Comparison of ENCODE assay signal across 8 cellular contexts in genomic region chr17:75205037-75205792, GRCh38. TPM values are rescaled to one million over a fixed set of nuclear protein-coding genes. Genes with fewer than 3 reads are reported as not detected.
A peak's percentile ranks its signal among the peaks of the same experiment; 100 is the strongest.
DNase-seq lines count a peak whose midpoint lies in the region; ATAC-seq and TF ChIP-seq lines count a peak whose summit lies in the region.

Gene NUP85 (plus strand): TSS chr17:75205679. CDS start chr17:75205762, 83 bp downstream.

- no peak for TF ChIP-seq CTCF in coronary artery (IDR thresholded peaks at IDR 0.05)

- ATAC-seq in HG03460 (IDR thresholded peaks at IDR 0.05; ENCODE audit: unreplicated experiment): peak; percentile 77
- peak; percentile 91 for ATAC-seq in left colon

- H3K27me3 Mint-ChIP-seq in activated CD4-positive, alpha-beta T cell treated with anti-CD3 and anti-CD28 coated beads, Interleukin-2, amount 10 ng/mL, durations not matched to agents 24 days and 14 days: no peaks in the 10 kb centered on the region

- DNase-seq in AG08396 (ENCODE audit: low spot score) (peak; percentile 100), NCI-H526 treated with DMSO at 0.1 percent for 48 hours (lab: John Stamatoyannopoulos, UW) (peak; percentile 92), coronary artery (ENCODE audit: low spot score) (peak; percentile 96), left colon (peak; percentile 92 to 96)
- peak; percentile 98 for DNase-seq in activated CD4-positive, alpha-beta T cell treated with anti-CD3 and anti-CD28 coated beads, Interleukin-2, amount 10 ng/mL, durations not matched to agents 24 days and 14 days
- peak; percentile 88 to 92 for DNase-seq in stimulated activated CD4-positive, alpha-beta T cell treated with anti-CD3 and anti-CD28 coated beads, Interleukin-1b, Interleukin-23, amount 100 ng/mL, for 4 hours (ENCODE audit: low read depth in 2 of 2)

- peak within 1 kb of the TSS; percentile 99 for H3K27ac Mint-ChIP-seq in activated CD4-positive, alpha-beta T cell treated with anti-CD3 and anti-CD28 coated beads, Interleukin-2, amount 10 ng/mL, durations not matched to agents 24 days and 14 days

- peaks cover 14% of the 10 kb centered on the region for H3K4me1 Mint-ChIP-seq in activated CD4-positive, alpha-beta T cell treated with anti-CD3 and anti-CD28 coated beads, Interleukin-2, amount 10 ng/mL, durations not matched to agents 24 days and 14 days

- H3K36me3 Mint-ChIP-seq in activated CD4-positive, alpha-beta T cell treated with anti-CD3 and anti-CD28 coated beads, Interleukin-2, amount 10 ng/mL, durations not matched to agents 24 days and 14 days (ENCODE audit: low read depth): peaks cover 15% of the 10 kb centered on the region

- peak within 1 kb of the TSS; percentile 79 to 87 for H3K27ac ChIP-seq in coronary artery

- no peaks in the 10 kb centered on the region for H3K9me3 Mint-ChIP-seq in activated CD4-positive, alpha-beta T cell treated with anti-CD3 and anti-CD28 coated beads, Interleukin-2, amount 10 ng/mL, durations not matched to agents 24 days and 14 days

- peak; percentile 91 for TF ChIP-seq POLR2A in GM19099 (IDR thresholded peaks at IDR 0.05; ENCODE audit: extremely low read depth, insufficient read length, low read depth)

- H3K4me3 ChIP-seq in coronary artery: peak within 1 kb of the TSS; percentile 86

- intact Hi-C loops in activated CD4-positive, alpha-beta T cell treated with anti-CD3 and anti-CD28 coated beads, Interleukin-2, amount 10 ng/mL, durations not matched to agents 24 days and 14 days (cut with micrococcal nuclease): loop anchor here (1.0 to 5.0 kb wide), 3 partner anchors 22 to 138 kb away; partner anchors contain the start of genes GGA3, MRPS7 and SUMO2
- intact Hi-C loops in left colon (cut with DNase I, micrococcal nuclease): loop anchor here in 1 of 2 donors (10.0 kb wide), 1 partner anchor 90 kb away; no protein-coding TSS in a partner anchor

- peak within 1 kb of the TSS; percentile 97 for H3K4me3 Mint-ChIP-seq in activated CD4-positive, alpha-beta T cell treated with anti-CD3 and anti-CD28 coated beads, Interleukin-2, amount 10 ng/mL, durations not matched to agents 24 days and 14 days

RNA-seq across cellular contexts. Expression of gene NUP85, which starts in this region (rescaled TPM):
- 125 and 136 TPM in 2 replicates for total RNA-seq in activated CD4-positive, alpha-beta T cell treated with anti-CD3 and anti-CD28 coated beads, Interleukin-2, amount 10 ng/mL, durations not matched to agents 24 days and 14 days
- total RNA-seq in left colon: 10 to 100 TPM; 43.9 to 56.3 TPM

Comparison
In these comparisons a context has a peak if more than half of its experiments do, and no peak if none do; other contexts are left out.
1. Peak in every context shown above with its lines: DNase-seq, ATAC-seq, H3K4me3 ChIP-seq and H3K27ac ChIP-seq.